ENCODE assay signal across 15 cellular contexts in genomic region chrX:116284383-116284782, GRCh38.
DNase-seq lines count a peak whose midpoint lies in the region; ATAC-seq and TF ChIP-seq lines count a peak whose summit lies in the region.
"Had no signal": no experiment of that assay in that cellular context is flagged by ENCODE, and none has a peak within 500 bp of the region (broad histone marks: within the 10 kb centered on the region; RNA-seq: fewer than 3 reads in every experiment).

No MANE protein-coding gene starts in this region.

- CTCF ChIA-PET in Calu3 (lab: Charles Lee) (interaction anchor here (0.7 to 1.4 kb wide), 2 partner anchors 12 to 144 kb away, joined by 3 read pairs; no protein-coding TSS in a partner anchor), mammary epithelial cell (lab: Charles Lee; ENCODE audit: low non-redundant PET) (no interaction called here)

- H3K79me2 ChIP-seq in mammary epithelial cell (ENCODE audit: insufficient read depth, low read length), result no peaks in the 10 kb centered on the region

- intact Hi-C loops in Calu3 (cut with micrococcal nuclease; ENCODE audit: unreplicated experiment) (loop anchor here (5.0 kb wide), 1 partner anchor 73 kb away; no protein-coding TSS in a partner anchor), mammary epithelial cell (cut with micrococcal nuclease) (no loop called here), left colon (cut with DNase I, micrococcal nuclease) (no loop called here)

- H2AFZ ChIP-seq in mammary epithelial cell (ENCODE audit: low read depth, low read length), result peak overlapping the region; percentile 67

- DNase-seq in Calu3 (no peak), NCI-H2029 (lab: John Stamatoyannopoulos, UW) (peak; percentile 21), mammary epithelial cell (peak; percentile 71), left colon (no peak), endodermal cell (no peak), HUDEP-2 (lab: John Stamatoyannopoulos, UW; ENCODE audit: unreplicated experiment in 76 of 76) (no peak)
- DNase-seq: Caco-2, DMS79, GDM1, HCEC 1CT, NCI-H1048, NCI-H2171, NCI-H82 had no signal

- in situ Hi-C loops in mammary epithelial cell (cut with MboI; ENCODE audit: low sequenced_read_pairs in 2 of 2), result no loop called here

- H3K4me3 ChIP-seq in mammary epithelial cell (replicated peaks in 1 of 3; ENCODE audit: insufficient read depth in 1 of 3, low read depth in 2 of 3, low read length in 3 of 3), result no peak overlapping the region
- no peak overlapping the region for H3K4me3 ChIP-seq in endodermal cell (ENCODE audit: low read length)
- H3K4me3 ChIP-seq: SJSA1 had no signal

- no peaks in the 10 kb centered on the region for H3K9me3 Mint-ChIP-seq in Calu3 (ENCODE audit: low read depth, unreplicated experiment)
- no peaks in the 10 kb centered on the region for H3K9me3 Mint-ChIP-seq in stimulated activated memory B cell treated with anti-CD40 and anti-IgM and Interleukin-4, amounts not matched to agents 10 μg/mL and 1 μg/mL and 100 μg/mL, for 72 hours
- peaks cover 7% of the 10 kb centered on the region for H3K9me3 Mint-ChIP-seq in endodermal cell

- H3K9ac ChIP-seq in mammary epithelial cell (ENCODE audit: insufficient read depth, low read length) (peak overlapping the region; percentile 23), endodermal cell (ENCODE audit: extremely low read depth, low read length, poor library complexity, severe bottlenecking) (no peak overlapping the region)

- no peaks in the 10 kb centered on the region for H3K27me3 Mint-ChIP-seq in Calu3 (ENCODE audit: unreplicated experiment)
- H3K27me3 Mint-ChIP-seq in stimulated activated memory B cell treated with anti-CD40 and anti-IgM and Interleukin-4, amounts not matched to agents 10 μg/mL and 1 μg/mL and 100 μg/mL, for 72 hours, result no peaks in the 10 kb centered on the region
- no peaks in the 10 kb centered on the region for H3K27me3 Mint-ChIP-seq in endodermal cell (ENCODE audit: insufficient read depth)

- peaks cover 38% of the 10 kb centered on the region for H3K4me1 Mint-ChIP-seq in Calu3 (ENCODE audit: low read depth, unreplicated experiment)
- H3K4me1 Mint-ChIP-seq in stimulated activated memory B cell treated with anti-CD40 and anti-IgM and Interleukin-4, amounts not matched to agents 10 μg/mL and 1 μg/mL and 100 μg/mL, for 72 hours, result no peaks in the 10 kb centered on the region
- H3K4me1 Mint-ChIP-seq in endodermal cell, result peaks cover 8% of the 10 kb centered on the region

- H3K36me3 ChIP-seq in mammary epithelial cell (ENCODE audit: insufficient read depth, low read length), result no peaks in the 10 kb centered on the region
- no peaks in the 10 kb centered on the region for H3K36me3 ChIP-seq in endodermal cell (ENCODE audit: control insufficient read depth, insufficient read depth, low read length)
- H3K36me3 ChIP-seq: SJSA1 had no signal

- WGBS in mammary epithelial cell (ENCODE audit: low coverage, missing lambda C conversion rate), result 38% methylated on average over 1 of the region's 1 CpG
- WGBS in endodermal cell (ENCODE audit: insufficient coverage in 1 of 2, insufficient read length in 1 of 2), 2 experiments, result 83% methylated on average over 1 of the region's 1 CpG; no CpG with 5 or more reads in 1 of the 2 experiments

- BruUV-seq in Calu3 (replicated peaks; lab: Mats Ljungman, UMichigan) (no TSS peak), mammary epithelial cell (replicated peaks; lab: Mats Ljungman, UMichigan) (no TSS peak)

- H3K27me3 ChIP-seq in mammary epithelial cell (ENCODE audit: insufficient read depth, low read length) (no peaks in the 10 kb centered on the region), endodermal cell (ENCODE audit: control insufficient read depth, insufficient read depth, low read length, poor library complexity, severe bottlenecking) (no peaks in the 10 kb centered on the region)
- H3K27me3 ChIP-seq: SJSA1 had no signal

- dilution Hi-C loops in mammary epithelial cell (cut with HindIII; ENCODE audit: low sequenced_read_pairs), result no loop called here

- H3K9me3 ChIP-seq in mammary epithelial cell (replicated peaks; ENCODE audit: insufficient read depth, low read length), result peaks cover 4% of the 10 kb centered on the region
- H3K9me3 ChIP-seq in endodermal cell (ENCODE audit: control insufficient read depth, low read length), result no peaks in the 10 kb centered on the region
- H3K9me3 ChIP-seq: Caco-2, SJSA1 had no signal

- no peaks in the 10 kb centered on the region for H4K20me1 ChIP-seq in mammary epithelial cell (ENCODE audit: insufficient read depth, low read length)

- H3K27ac ChIP-seq in mammary epithelial cell (ENCODE audit: insufficient read depth, low read depth, low read length) (peak overlapping the region; percentile 48), endodermal cell (ENCODE audit: low read depth, low read length) (no peak overlapping the region)
- H3K27ac ChIP-seq: SJSA1 had no signal

- peak overlapping the region; percentile 75 for H3K27ac Mint-ChIP-seq in Calu3 (ENCODE audit: unreplicated experiment)
- no peak overlapping the region for H3K27ac Mint-ChIP-seq in stimulated activated memory B cell treated with anti-CD40 and anti-IgM and Interleukin-4, amounts not matched to agents 10 μg/mL and 1 μg/mL and 100 μg/mL, for 72 hours
- no peak overlapping the region for H3K27ac Mint-ChIP-seq in endodermal cell

- no peak overlapping the region for H3K4me3 Mint-ChIP-seq in Calu3 (ENCODE audit: low read depth, unreplicated experiment)
- no peak overlapping the region for H3K4me3 Mint-ChIP-seq in stimulated activated memory B cell treated with anti-CD40 and anti-IgM and Interleukin-4, amounts not matched to agents 10 μg/mL and 1 μg/mL and 100 μg/mL, for 72 hours
- H3K4me3 Mint-ChIP-seq in endodermal cell, result no peak overlapping the region

- TF ChIP-seq CTCF in Calu3 (IDR thresholded peaks at IDR 0.05; ENCODE audit: unreplicated experiment) (no peak), mammary epithelial cell (conservative IDR thresholded peaks at IDR 0.05 in 1 of 2, IDR thresholded peaks at IDR 0.05 in 1 of 2; ENCODE audit: extremely low read depth in 1 of 2, insufficient read depth in 1 of 2, low read depth in 1 of 2, low read length in 2 of 2) (no peak), endodermal cell (conservative IDR thresholded peaks at IDR 0.05) (no peak)

- ATAC-seq in left colon, result peak; percentile 47
- ATAC-seq in stimulated activated memory B cell treated with anti-CD40 and anti-IgM and Interleukin-4, amounts not matched to agents 10 μg/mL and 1 μg/mL and 100 μg/mL, for 72 hours, result no peak

- H3K4me2 ChIP-seq in mammary epithelial cell (ENCODE audit: insufficient read depth, low read depth, low read length), result peak overlapping the region; percentile 51

- H3K4me1 ChIP-seq in mammary epithelial cell (ENCODE audit: insufficient read depth, low read length) (peaks cover 13% of the 10 kb centered on the region), endodermal cell (ENCODE audit: control insufficient read depth, insufficient read depth, low read length) (no peaks in the 10 kb centered on the region)
- H3K4me1 ChIP-seq: SJSA1 had no signal

- peaks cover 12% of the 10 kb centered on the region for H3K36me3 Mint-ChIP-seq in Calu3 (ENCODE audit: insufficient read depth, unreplicated experiment)
- no peaks in the 10 kb centered on the region for H3K36me3 Mint-ChIP-seq in stimulated activated memory B cell treated with anti-CD40 and anti-IgM and Interleukin-4, amounts not matched to agents 10 μg/mL and 1 μg/mL and 100 μg/mL, for 72 hours
- no peaks in the 10 kb centered on the region for H3K36me3 Mint-ChIP-seq in endodermal cell (ENCODE audit: low read depth)

Comparison
In these comparisons a context has a peak if more than half of its experiments do, and no peak if none do; other contexts are left out.
1. DNase-seq: peak in NCI-H2029 (single experiment) and mammary epithelial cell (single experiment); none in Calu3 (single experiment), left colon (0 of 2), endodermal cell (single experiment) and HUDEP-2 (0 of 76).